Comparison of ENCODE assay signal across 1 cellular context in genomic region chrY:7458350-7459078, GRCh38.
A peak's percentile ranks its signal among the peaks of the same experiment; 100 is the strongest.
TF ChIP-seq lines count a peak whose summit lies in the region.

No MANE protein-coding gene starts in this region.

TF ChIP-seq in endothelial cell of umbilical vein, 7 proteins besides CTCF, POLR2A, EP300 and RAD21:
- TF ChIP-seq JUN (IDR thresholded peaks at IDR 0.05; ENCODE audit: borderline replicate concordance, insufficient read depth, insufficient read length, low read depth) (peak; percentile 28), GATA2 (IDR thresholded peaks at IDR 0.05; ENCODE audit: insufficient read depth, insufficient read length, low read depth, low read length) (no peak)
TF ChIP-seq in endothelial cell of umbilical vein: peak in this region for 1.
